In the genomic region with DNA sequence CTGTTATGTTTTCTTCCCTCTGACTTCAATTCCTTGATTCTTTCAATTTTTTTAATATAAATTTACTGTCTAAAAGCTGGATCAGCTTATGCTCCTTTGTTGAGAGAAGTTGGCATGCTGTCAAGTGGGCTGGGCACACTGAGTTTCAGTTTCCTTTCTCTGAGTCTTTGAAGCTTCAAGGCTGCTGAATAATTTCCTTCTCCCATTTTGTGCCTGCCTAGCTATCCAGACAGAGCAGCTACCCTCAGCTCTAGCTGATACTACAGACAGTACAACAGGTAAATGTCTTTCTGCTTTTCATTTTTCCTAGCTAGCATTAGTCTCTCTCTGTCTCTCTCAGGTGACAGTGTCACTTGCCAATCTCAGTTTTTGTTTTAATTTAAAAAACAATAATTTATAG, we compare ENCODE assay signal across 8 cellular contexts. TPM values are rescaled to one million over a fixed set of nuclear protein-coding genes. Genes with fewer than 3 reads are reported as not detected.
DNase-seq lines count a peak whose midpoint lies in the region; ATAC-seq and TF ChIP-seq lines count a peak whose summit lies in the region.

A gene with protein sequence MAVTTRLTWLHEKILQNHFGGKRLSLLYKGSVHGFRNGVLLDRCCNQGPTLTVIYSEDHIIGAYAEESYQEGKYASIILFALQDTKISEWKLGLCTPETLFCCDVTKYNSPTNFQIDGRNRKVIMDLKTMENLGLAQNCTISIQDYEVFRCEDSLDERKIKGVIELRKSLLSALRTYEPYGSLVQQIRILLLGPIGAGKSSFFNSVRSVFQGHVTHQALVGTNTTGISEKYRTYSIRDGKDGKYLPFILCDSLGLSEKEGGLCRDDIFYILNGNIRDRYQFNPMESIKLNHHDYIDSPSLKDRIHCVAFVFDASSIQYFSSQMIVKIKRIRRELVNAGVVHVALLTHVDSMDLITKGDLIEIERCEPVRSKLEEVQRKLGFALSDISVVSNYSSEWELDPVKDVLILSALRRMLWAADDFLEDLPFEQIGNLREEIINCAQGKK (plus strand): TSS at position 204 of the 400 bp plus-strand sequence. CDS start 365 bp downstream, outside the sequence.

- TF ChIP-seq CTCF in astrocyte of the cerebellum (IDR thresholded peaks at IDR 0.05; ENCODE audit: low read depth, low read length, missing control alignments) = no peak

- peak within 1 kb of the TSS; percentile 25 for H3K4me3 ChIP-seq in astrocyte of the cerebellum (ENCODE audit: low read depth, low read length)

- ATAC-seq in HG03460 (IDR thresholded peaks at IDR 0.05; ENCODE audit: unreplicated experiment) = peak; percentile 83

- in situ Hi-C loops in astrocyte of the cerebellum (cut with HindIII; ENCODE audit: low sequenced_read_pairs) = no loop called here

- peak; percentile 82 for DNase-seq in AG20443 (ENCODE audit: low spot score)
- DNase-seq in astrocyte of the cerebellum (ENCODE audit: low read depth) = peak; percentile 84
- peak; percentile 63 for DNase-seq in inferior parietal cortex (ENCODE audit: extremely low spot score)
- peak; percentile 40 to 63 for DNase-seq in stimulated activated CD4-positive, alpha-beta T cell treated with anti-CD3 and anti-CD28 coated beads, Interleukin-1b, Interleukin-23, amount 100 ng/mL, for 4 hours (ENCODE audit: low read depth in 2 of 2)
- no peak for DNase-seq in cortex of kidney (lab: John Stamatoyannopoulos, UW)

- intact Hi-C loops in T-helper 2 cell treated with Interferon-gamma antibody and Interleukin-4, amounts not matched to agents 100 ng/mL and 5 ng/mL, for 36 hours (cut with micrococcal nuclease) = loop anchor here (1.0 to 2.0 kb wide), 3 partner anchors 27 to 671 kb away; a partner anchor contains a TSS

- TF ChIP-seq POLR2A in GM19193 (IDR thresholded peaks at IDR 0.05; ENCODE audit: extremely low read depth, insufficient read depth, insufficient read length) = peak; percentile 73

RNA-seq across cellular contexts. Expression of the gene that starts here (rescaled TPM):
- 61.4 and 65.9 TPM in 2 replicates for total RNA-seq in T-helper 2 cell treated with Interferon-gamma antibody and Interleukin-4, amounts not matched to agents 100 ng/mL and 5 ng/mL, for 36 hours
